7 cellular contexts compared by ENCODE assay signal in the genomic region with DNA sequence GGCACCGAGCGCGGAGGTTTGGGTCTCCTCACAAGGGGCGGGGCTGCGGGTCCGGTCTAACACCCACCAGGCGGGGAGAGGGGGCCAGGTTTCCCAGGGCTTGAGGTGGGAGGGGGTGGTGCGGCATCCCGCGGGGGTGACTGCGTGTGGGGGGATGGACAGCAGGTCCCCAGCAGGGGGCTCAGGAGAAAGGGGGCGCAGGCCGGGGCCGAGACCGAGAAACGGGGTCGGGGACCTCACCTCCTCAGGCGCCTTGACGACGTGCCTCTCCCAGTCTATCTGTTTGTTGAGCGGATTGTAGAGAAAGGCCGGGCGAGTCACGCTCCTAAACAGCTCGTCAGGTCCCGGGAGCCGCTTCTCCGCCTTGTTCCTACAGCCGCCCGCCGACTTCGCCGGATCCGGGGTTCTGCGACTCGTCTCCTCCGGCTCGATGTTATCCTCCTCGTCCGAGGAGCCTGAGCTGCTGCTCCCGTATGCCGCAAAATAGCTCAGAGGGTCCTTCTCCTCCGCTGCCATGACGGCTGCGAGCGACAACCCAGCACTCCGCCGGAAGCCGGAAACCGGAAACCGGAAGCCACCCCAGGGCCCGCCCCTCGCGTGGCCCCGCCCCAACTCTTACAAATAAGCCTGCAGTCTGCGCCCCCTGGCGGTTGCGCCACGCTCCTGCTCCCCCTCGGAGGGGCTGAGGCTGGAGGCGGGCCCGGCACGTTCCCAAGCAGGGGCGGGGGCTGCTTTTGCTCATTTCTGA. TPM values are rescaled to one million over a fixed set of nuclear protein-coding genes. Genes with fewer than 3 reads are reported as not detected.
DNase-seq lines count a peak whose midpoint lies in the region; ATAC-seq, FAIRE-seq and TF ChIP-seq lines count a peak whose summit lies in the region.

A gene (minus strand): TSS at position 545 of the 748 bp plus-strand sequence. CDS start 29 bp downstream, at position 516.

- in situ Hi-C loops in astrocyte of the cerebellum (cut with HindIII; ENCODE audit: low sequenced_read_pairs), result no loop called here

- peak; percentile 99 for ATAC-seq in HG02981 (IDR thresholded peaks at IDR 0.05; ENCODE audit: unreplicated experiment)

- H3K4me3 ChIP-seq in astrocyte of the cerebellum (ENCODE audit: low read depth, low read length), result peak within 1 kb of the TSS; percentile 92

- peak; percentile 83 for DNase-seq in GM18507 (ENCODE audit: extremely low spot score, insufficient read length, low read depth)
- DNase-seq in NCI-H2029 (lab: John Stamatoyannopoulos, UW), result peak; percentile 95
- DNase-seq in T-helper 22 cell (ENCODE audit: low read depth), result peak; percentile 88
- DNase-seq in astrocyte of the cerebellum (ENCODE audit: low read depth), result peak; percentile 82
- DNase-seq in hepatic stellate cell (ENCODE audit: low spot score), result peak; percentile 77
- DNase-seq in renal cortical epithelial cell (ENCODE audit: low read depth), result peak; percentile 69

- FAIRE-seq in GM18507 (lab: Jason Lieb, UNC), result peak; percentile 88

- peak; percentile 96 for TF ChIP-seq CTCF in astrocyte of the cerebellum (IDR thresholded peaks at IDR 0.05; ENCODE audit: low read depth, low read length, missing control alignments)

RNA-seq across cellular contexts. Expression of the gene that starts here (rescaled TPM):
- 18.5 and 21.7 TPM in 2 replicates for total RNA-seq in renal cortical epithelial cell

Comparison
In these comparisons a context has a peak if more than half of its experiments do, and no peak if none do; other contexts are left out.
1. Peak in every context shown above with its lines: DNase-seq, ATAC-seq and H3K4me3 ChIP-seq.